ENCODE assay signal across 12 cellular contexts in the genomic region with DNA sequence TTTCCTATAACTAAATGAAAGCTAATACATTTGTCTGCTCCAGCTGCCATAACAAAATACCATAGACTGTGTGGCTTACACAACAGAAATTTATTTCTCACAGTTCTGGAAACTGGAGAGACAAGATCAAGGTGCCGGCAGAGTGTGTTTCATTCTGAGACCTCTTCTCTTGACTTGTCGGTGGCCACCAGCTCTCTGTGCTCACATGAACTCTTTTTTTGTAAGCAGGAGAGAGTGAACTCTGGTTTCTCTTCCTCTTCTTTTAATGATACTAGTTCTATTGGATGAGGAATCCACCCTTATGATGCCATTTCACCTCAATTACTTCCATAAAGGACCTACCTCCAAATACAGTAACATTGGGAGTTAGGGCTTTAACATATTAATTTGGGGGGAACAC. TPM values are rescaled to one million over a fixed set of nuclear protein-coding genes. Genes with fewer than 3 reads are reported as not detected.
DNase-seq lines count a peak whose midpoint lies in the region; ATAC-seq lines count a peak whose summit lies in the region.
"Had no signal": no experiment of that assay in that cellular context is flagged by ENCODE, and none has a peak within 500 bp of the region (broad histone marks: within the 10 kb centered on the region; RNA-seq: fewer than 3 reads in every experiment).

No MANE protein-coding gene starts in this region.

- H3K4me1 Mint-ChIP-seq in activated CD4-positive, alpha-beta T cell treated with anti-CD3 and anti-CD28 coated beads for 36 hours: peaks cover 11% of the 10 kb centered on the region

- H3K36me3 Mint-ChIP-seq in activated CD4-positive, alpha-beta T cell treated with anti-CD3 and anti-CD28 coated beads for 36 hours (ENCODE audit: low read depth): no peaks in the 10 kb centered on the region

- no peak overlapping the region for H3K27ac Mint-ChIP-seq in activated CD4-positive, alpha-beta T cell treated with anti-CD3 and anti-CD28 coated beads for 36 hours

- H3K27me3 Mint-ChIP-seq in activated CD4-positive, alpha-beta T cell treated with anti-CD3 and anti-CD28 coated beads for 36 hours: peaks cover 8% of the 10 kb centered on the region

- no peaks in the 10 kb centered on the region for H3K9me3 Mint-ChIP-seq in activated CD4-positive, alpha-beta T cell treated with anti-CD3 and anti-CD28 coated beads for 36 hours (ENCODE audit: low read depth)

- POLR2A ChIA-PET in activated CD4-positive, alpha-beta T cell treated with anti-CD3 and anti-CD28 coated beads for 36 hours (lab: Charles Lee): no interaction called here

- CTCF ChIA-PET in activated CD4-positive, alpha-beta T cell treated with anti-CD3 and anti-CD28 coated beads for 36 hours (lab: Charles Lee): interaction anchor here (1.0 to 1.8 kb wide), 4 partner anchors 9 to 33 kb away, joined by 3 to 6 read pairs (median 6); no protein-coding TSS in a partner anchor

- no peak overlapping the region for H3K4me3 Mint-ChIP-seq in activated CD4-positive, alpha-beta T cell treated with anti-CD3 and anti-CD28 coated beads for 36 hours

- intact Hi-C loops in activated CD4-positive, alpha-beta T cell treated with anti-CD3 and anti-CD28 coated beads for 36 hours (cut with DNase I, micrococcal nuclease): no loop called here

- ATAC-seq in GM18499 (IDR thresholded peaks at IDR 0.05; ENCODE audit: insufficient read depth, unreplicated experiment) (peak; percentile 84), GM21447 (IDR thresholded peaks at IDR 0.05; ENCODE audit: unreplicated experiment) (peak; percentile 79), HG03103 (IDR thresholded peaks at IDR 0.05; ENCODE audit: low read depth, unreplicated experiment) (peak; percentile 93)
- ATAC-seq in activated CD4-positive, alpha-beta T cell treated with anti-CD3 and anti-CD28 coated beads for 36 hours: no peak
- ATAC-seq: Right ventricle myocardium inferior had no signal

- DNase-seq in SIG-M5 (lab: John Stamatoyannopoulos, UW) (peak; percentile 19), EL (no peak), NCI-H345 (lab: John Stamatoyannopoulos, UW) (no peak)
- DNase-seq in activated CD8-positive, alpha-beta memory T cell treated with anti-CD3 and anti-CD28 coated beads for 24 hours: no peak
- DNase-seq in activated CD4-positive, alpha-beta T cell treated with anti-CD3 and anti-CD28 coated beads for 36 hours: no peak
- DNase-seq: NCI-H187; small intestine; stimulated activated naive CD4-positive, alpha-beta T cell treated with Interleukin-2 at 50 U/mL for 16 hours had no signal

RNA-seq across cellular contexts. Expression of a gene that starts 11.7 kb away (rescaled TPM):
- 10 to 100 TPM in 1 of 2 experiments, 1 to 10 TPM in 1; 9.9 to 11.1 TPM for total RNA-seq in activated CD4-positive, alpha-beta T cell treated with anti-CD3 and anti-CD28 coated beads for 36 hours
